37 cellular contexts compared by ENCODE assay signal in the genomic region with DNA sequence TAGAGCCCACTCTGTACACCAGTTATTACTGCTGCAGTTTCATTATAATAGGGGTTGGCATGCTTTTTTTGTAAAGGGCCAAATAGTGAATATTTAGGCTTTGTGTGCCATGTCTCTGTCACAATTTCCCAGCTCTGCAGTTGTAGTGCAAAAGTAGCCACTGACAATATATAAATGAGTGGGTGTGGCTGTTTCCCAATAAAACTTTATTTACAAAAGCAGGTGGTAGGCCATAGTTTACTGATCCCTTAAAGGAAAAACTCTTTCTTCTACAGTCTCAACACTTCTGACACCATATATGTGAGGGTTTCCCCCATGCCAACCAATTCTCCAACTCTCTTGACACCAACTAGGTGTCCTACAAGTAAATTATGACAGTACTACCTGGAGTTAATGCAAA.
"Had no signal": no experiment of that assay in that cellular context is flagged by ENCODE, and none has a peak within 500 bp of the region (broad histone marks: within the 10 kb centered on the region; RNA-seq: fewer than 3 reads in every experiment).

No MANE protein-coding gene starts in this region.

- H3K9me3 ChIP-seq: body of pancreas had no signal

- ATAC-seq: activated naive CD4-positive, alpha-beta T cell treated with anti-CD3 and anti-CD28 coated beads, Interleukin-2, amount 50 U/mL, for 72 hours; activated naive CD8-positive, alpha-beta T cell treated with anti-CD3 and anti-CD28 coated beads, Interleukin-2, amount 50 U/mL, for 24 hours; activated T-cell treated with anti-CD3 and anti-CD28 coated beads, Interleukin-2, amount 50 U/mL, for 4 hours; activated T-cell treated with anti-CD3 and anti-CD28 coated beads, Interleukin-2, amount 50 U/mL, for 72 hours; activated T-helper 17 cell treated with anti-CD3 and anti-CD28 coated beads, Interleukin-2, amount 50 U/mL, for 72 hours; body of pancreas had no signal

- H3K36me3 Mint-ChIP-seq: activated naive CD4-positive, alpha-beta T cell treated with anti-CD3 and anti-CD28 coated beads, Interleukin-2, amount 10 ng/mL, durations not matched to agents 7 days and 5 days; activated naive CD8-positive, alpha-beta T cell; brain had no signal

- H3K4me1 ChIP-seq: adrenal gland, ascending aorta, body of pancreas, breast epithelium had no signal

- DNase-seq: activated effector memory CD4-positive, alpha-beta T cell treated with anti-CD3 and anti-CD28 coated beads, Interleukin-2, amount 50 U/mL, for 16 hours; activated effector memory CD4-positive, alpha-beta T cell treated with Interleukin-2 at 50 U/mL for 16 hours; activated gamma-delta T cell; activated gamma-delta T cell treated with Interleukin-2 at 50 U/mL for 16 hours; activated naive CD4-positive, alpha-beta T cell; activated naive CD4-positive, alpha-beta T cell treated with anti-CD3 and anti-CD28 coated beads for 36 hours; activated naive CD4-positive, alpha-beta T cell treated with anti-CD3 and anti-CD28 coated beads, Interleukin-2, amount 10 ng/mL, durations not matched to agents 7 days and 5 days; activated naive CD4-positive, alpha-beta T cell treated with anti-CD3 and anti-CD28 coated beads, Interleukin-2, amount 50 U/mL, for 16 hours; activated naive CD4-positive, alpha-beta T cell treated with Interleukin-2 at 50 U/mL for 16 hours; activated naive CD8-positive, alpha-beta T cell treated with anti-CD3 and anti-CD28 coated beads for 36 hours; activated naive CD8-positive, alpha-beta T cell treated with anti-CD3 and anti-CD28 coated beads, Interleukin-2, amount 10 ng/mL, durations not matched to agents 7 days and 5 days; activated naive CD8-positive, alpha-beta T cell treated with anti-CD3 and anti-CD28 coated beads, Interleukin-2, amount 50 U/mL, for 24 hours; activated T-cell treated with anti-CD3 and anti-CD28 coated beads, Interleukin-2, amount 50 U/mL, for 4 hours; activated T-cell treated with anti-CD3 and anti-CD28 coated beads, Interleukin-2, amount 50 U/mL, for 48 hours; activated T-cell treated with anti-CD3 and anti-CD28 coated beads, Interleukin-2, amount 50 U/mL, for 72 hours; adrenal gland; amniotic stem cell; amygdala; anterior cingulate cortex; aorta; body of pancreas; brain microvascular endothelial cell; caudate nucleus; central memory CD4-positive, alpha-beta T cell; cerebellar nuclear complex had no signal

- H3K36me3 ChIP-seq: adrenal gland, ascending aorta, brain microvascular endothelial cell, breast epithelium, cardiac muscle cell had no signal

- H3K27me3 ChIP-seq: adrenal gland, ascending aorta, body of pancreas, brain microvascular endothelial cell, breast epithelium, cardiac muscle cell had no signal

- H3K27ac Mint-ChIP-seq: activated naive CD4-positive, alpha-beta T cell treated with anti-CD3 and anti-CD28 coated beads for 36 hours; activated naive CD4-positive, alpha-beta T cell treated with anti-CD3 and anti-CD28 coated beads, Interleukin-2, amount 10 ng/mL, durations not matched to agents 7 days and 5 days; activated naive CD4-positive, alpha-beta T cell treated with anti-CD3 and anti-CD28 coated beads, Interleukin-2, amount 50 U/mL, for 24 hours; activated naive CD4-positive, alpha-beta T cell treated with anti-CD3 and anti-CD28 coated beads, Interleukin-2, amount 50 U/mL, for 72 hours; activated naive CD8-positive, alpha-beta T cell; activated naive CD8-positive, alpha-beta T cell treated with anti-CD3 and anti-CD28 coated beads for 36 hours; activated naive CD8-positive, alpha-beta T cell treated with anti-CD3 and anti-CD28 coated beads, Interleukin-2, amount 10 ng/mL, durations not matched to agents 7 days and 5 days; activated naive CD8-positive, alpha-beta T cell treated with anti-CD3 and anti-CD28 coated beads, Interleukin-2, amount 50 U/mL, for 24 hours; activated T-cell treated with anti-CD3 and anti-CD28 coated beads, Interleukin-2, amount 50 U/mL, for 72 hours; activated T-helper 1 cell treated with anti-CD3 and anti-CD28 coated beads, Interleukin-12 subunit alpha, Interleukin-12 subunit beta, Interleukin-2, Interleukin-4 antibody, amounts not matched to agents 30 ng/mL and 10 ng/mL and 1 ng/mL, durations not matched to agents 14 hours and 24 hours and 36 hours; activated T-helper 17 cell treated with anti-CD3 and anti-CD28 coated beads, Interleukin-2, amount 50 U/mL, for 72 hours; activated T-helper 2 cell treated with anti-CD3 and anti-CD28 coated beads, Interferon-gamma antibody, Interleukin-2, Interleukin-4, amounts not matched to agents 10 μg/mL and 5 μg/mL and 100 μg/mL, durations not matched to agents 14 hours and 24 hours and 36 hours; brain had no signal

- H3K4me1 Mint-ChIP-seq: activated naive CD8-positive, alpha-beta T cell treated with anti-CD3 and anti-CD28 coated beads, Interleukin-2, amount 50 U/mL, for 24 hours; activated T-helper 17 cell treated with anti-CD3 and anti-CD28 coated beads, Interleukin-2, amount 50 U/mL, for 72 hours; brain; central memory CD8-positive, alpha-beta T cell had no signal

- FAIRE-seq: astrocyte had no signal

- H3K4me3 ChIP-seq: adrenal gland, ascending aorta, body of pancreas, breast epithelium, cardiac muscle cell had no signal

- H3K4me3 Mint-ChIP-seq: activated naive CD4-positive, alpha-beta T cell treated with anti-CD3 and anti-CD28 coated beads for 36 hours; activated naive CD4-positive, alpha-beta T cell treated with anti-CD3 and anti-CD28 coated beads, Interleukin-2, amount 10 ng/mL, durations not matched to agents 7 days and 5 days; activated naive CD4-positive, alpha-beta T cell treated with anti-CD3 and anti-CD28 coated beads, Interleukin-2, amount 50 U/mL, for 24 hours; activated naive CD8-positive, alpha-beta T cell; activated naive CD8-positive, alpha-beta T cell treated with anti-CD3 and anti-CD28 coated beads for 36 hours; activated naive CD8-positive, alpha-beta T cell treated with anti-CD3 and anti-CD28 coated beads, Interleukin-2, amount 10 ng/mL, durations not matched to agents 7 days and 5 days; activated naive CD8-positive, alpha-beta T cell treated with anti-CD3 and anti-CD28 coated beads, Interleukin-2, amount 50 U/mL, for 24 hours; activated T-cell treated with anti-CD3 and anti-CD28 coated beads, Interleukin-2, amount 50 U/mL, for 4 hours; activated T-cell treated with anti-CD3 and anti-CD28 coated beads, Interleukin-2, amount 50 U/mL, for 72 hours; activated T-helper 1 cell treated with anti-CD3 and anti-CD28 coated beads, Interleukin-12 subunit alpha, Interleukin-12 subunit beta, Interleukin-2, Interleukin-4 antibody, amounts not matched to agents 30 ng/mL and 10 ng/mL and 1 ng/mL, durations not matched to agents 14 hours and 24 hours and 36 hours; activated T-helper 17 cell treated with anti-CD3 and anti-CD28 coated beads, Interleukin-2, amount 50 U/mL, for 72 hours; brain; central memory CD8-positive, alpha-beta T cell had no signal

- H3K27ac ChIP-seq: adrenal gland, ascending aorta, body of pancreas, brain microvascular endothelial cell, breast epithelium, cardiac muscle cell had no signal
